ENCODE assay signal across 8 cellular contexts in the genomic region with DNA sequence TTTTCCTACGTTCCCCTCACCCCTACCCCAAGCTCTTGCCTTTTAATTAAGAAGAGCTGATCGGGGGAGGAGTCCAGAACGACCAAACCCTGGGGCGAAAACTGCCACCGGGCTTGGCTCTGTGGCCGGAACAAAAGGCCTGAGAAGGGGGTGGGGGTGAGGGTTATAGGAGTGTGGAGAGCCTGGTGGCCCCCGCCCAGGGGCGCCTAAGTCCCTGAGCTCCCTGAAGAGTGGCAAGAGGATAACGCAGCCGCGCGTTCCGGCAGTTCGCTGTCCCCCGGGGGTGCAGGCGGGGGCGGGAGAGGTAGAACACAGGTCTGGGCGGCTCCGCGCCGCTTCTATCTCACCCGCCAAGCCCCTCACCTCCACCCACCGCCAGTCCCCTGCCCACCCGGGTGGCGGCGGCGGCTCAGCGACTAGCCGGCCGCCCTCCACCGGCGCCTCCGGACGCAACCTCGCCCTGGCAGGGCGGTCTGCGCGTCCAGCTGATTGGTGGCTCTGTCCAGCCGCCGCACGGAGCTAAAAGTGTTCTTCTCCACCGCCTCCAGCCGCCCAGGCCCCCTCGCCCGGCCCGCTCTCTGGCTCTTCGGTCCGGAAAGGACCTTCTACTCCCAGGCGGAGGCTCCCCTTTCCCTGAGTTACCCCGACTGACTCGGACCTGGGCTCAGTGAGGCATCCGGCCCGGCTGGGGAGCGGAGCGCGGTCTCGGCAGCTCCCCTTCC. TPM values are rescaled to one million over a fixed set of nuclear protein-coding genes. Genes with fewer than 3 reads are reported as not detected.
DNase-seq lines count a peak whose midpoint lies in the region; ATAC-seq and TF ChIP-seq lines count a peak whose summit lies in the region.

No MANE protein-coding gene starts in this region.

- TF ChIP-seq CTCF in AG04449 (IDR thresholded peaks at IDR 0.05; ENCODE audit: insufficient read depth, low read length, missing control alignments) (no peak), mesothelial cell of epicardium (IDR thresholded peaks at IDR 0.05; ENCODE audit: unreplicated experiment) (no peak)

- POLR2A ChIA-PET in AG04449 (lab: Yijun Ruan, JAX): interaction anchor here (0.5 to 2.3 kb wide), 8 partner anchors 19 to 389 kb away, joined by 3 to 23 read pairs (median 6); partner anchors contain the start of genes BDNF, KIF18A and METTL15

- H3K27ac Mint-ChIP-seq in mesothelial cell of epicardium: peak overlapping the region; percentile 61

- no peaks in the 10 kb centered on the region for H3K36me3 Mint-ChIP-seq in mesothelial cell of epicardium

- H3K9me3 Mint-ChIP-seq in mesothelial cell of epicardium: no peaks in the 10 kb centered on the region

- H3K4me3 ChIP-seq in AG04449 (ENCODE audit: low read depth, low read length): peak overlapping the region; percentile 90

- H3K4me1 Mint-ChIP-seq in mesothelial cell of epicardium: peaks cover 32% of the 10 kb centered on the region

- CTCF ChIA-PET in AG04449 (lab: Yijun Ruan, JAX): interaction anchor here (1.0 to 7.7 kb wide), 4 partner anchors 16 to 811 kb away, joined by 3 to 132 read pairs (median 5); partner anchors contain the start of gene BDNF

- DNase-seq in AG04449 (ENCODE audit: low read depth, low spot score) (no peak), NCI-H1105 (lab: John Stamatoyannopoulos, UW) (peak; percentile 20), dedifferentiated amniotic fluid mesenchymal stem cell (ENCODE audit: extremely low spot score) (peak; percentile 56), mesothelial cell of epicardium (ENCODE audit: low spot score in 2 of 2, unreplicated experiment in 2 of 2) (peak; percentile 39 to 62), activated gamma-delta T cell (lab: John Stamatoyannopoulos, UW) (no peak), HT-29 (ENCODE audit: low spot score) (no peak), activated T-cell treated with anti-CD3 and anti-CD28 coated beads for 4 hours (no peak)

- H3K4me3 Mint-ChIP-seq in mesothelial cell of epicardium: peak overlapping the region; percentile 82

- H3K27me3 Mint-ChIP-seq in mesothelial cell of epicardium (ENCODE audit: low read depth): peaks cover 68% of the 10 kb centered on the region

- no peak for ATAC-seq in HG02973 (IDR thresholded peaks at IDR 0.05; ENCODE audit: unreplicated experiment)

RNA-seq across cellular contexts. Expression of gene BDNF, which starts 18.8 kb away (rescaled TPM):
- 7.1 to 8.5 TPM (median 7.9 TPM) in 3 replicates for total RNA-seq in mesothelial cell of epicardium
- total RNA-seq in HT-29 (2014; rRNA removed; shearing (Covaris generic)): 0.37 and 0.53 TPM in 2 replicates

Comparison
In these comparisons a context has a peak if more than half of its experiments do, and no peak if none do; other contexts are left out.
1. DNase-seq: peak in NCI-H1105 (single experiment), dedifferentiated amniotic fluid mesenchymal stem cell (single experiment) and mesothelial cell of epicardium (2 of 2); none in AG04449 (single experiment), activated gamma-delta T cell (single experiment), HT-29 (single experiment) and activated T-cell treated with anti-CD3 and anti-CD28 coated beads for 4 hours (single experiment).